Comparison of ENCODE assay signal across 17 cellular contexts in genomic region chr2:71004857-71005256, GRCh38. TPM values are rescaled to one million over a fixed set of nuclear protein-coding genes. Genes with fewer than 3 reads are reported as not detected.
DNase-seq lines count a peak whose midpoint lies in the region; ATAC-seq, FAIRE-seq and TF ChIP-seq lines count a peak whose summit lies in the region.
"Had no signal": no experiment of that assay in that cellular context is flagged by ENCODE, and none has a peak within 500 bp of the region (broad histone marks: within the 10 kb centered on the region; RNA-seq: fewer than 3 reads in every experiment).

No MANE protein-coding gene starts in this region.

- H3K36me3 ChIP-seq in K562 (ENCODE audit: control insufficient read depth, insufficient read depth, low read length): no peaks in the 10 kb centered on the region
- no peaks in the 10 kb centered on the region for H3K36me3 ChIP-seq in spleen
- no peaks in the 10 kb centered on the region for H3K36me3 ChIP-seq in A673 (ENCODE audit: insufficient read depth, low read length, poor library complexity, severe bottlenecking)
- H3K36me3 ChIP-seq: BLaER1 treated with 17β-estradiol and CSF1 and Interleukin-3, amounts not matched to agents 10 nM and 100 nM had no signal

- CTCF ChIA-PET in activated CD4-positive, alpha-beta T cell treated with anti-CD3 and anti-CD28 coated beads for 36 hours (lab: Charles Lee): interaction anchor here (0.8 to 1.6 kb wide), 4 partner anchors 44 to 1790 kb away, joined by 3 to 5 read pairs (median 4); no protein-coding TSS in a partner anchor
- CTCF ChIA-PET in activated CD4-positive, alpha-beta T cell treated with anti-CD3 and anti-CD28 coated beads, Interleukin-2, amount 10 ng/mL, durations not matched to agents 7 days and 5 days (lab: Charles Lee): interaction anchor here (0.5 to 1.2 kb wide), 2 partner anchors 38 to 1451 kb away, joined by 3 to 4 read pairs; no protein-coding TSS in a partner anchor
- CTCF ChIA-PET in K562 (lab: Yijun Ruan, JAX; ENCODE audit: low intra/inter-chr PET ratio) (no interaction called here), A673 (lab: Charles Lee) (no interaction called here)

- no peak for FAIRE-seq in K562 (lab: Jason Lieb, UNC)

- H3K27me3 ChIP-seq in K562 (ENCODE audit: control insufficient read depth in 2 of 2, insufficient read depth in 2 of 2, low read length in 2 of 2) (peaks cover 0 to 9% of the 10 kb centered on the region in 2 experiments; a peak in 3 of 5 replicates), spleen (replicated peaks in 1 of 7) (peaks cover 0 to 5% (median 0%) of the 10 kb centered on the region in 7 donors), A673 (replicated peaks; ENCODE audit: insufficient read depth, low read depth, low read length, poor library complexity) (no peaks in the 10 kb centered on the region)
- H3K27me3 ChIP-seq: BLaER1 treated with 17β-estradiol and CSF1 and Interleukin-3, amounts not matched to agents 10 nM and 100 nM had no signal

- intact Hi-C loops in activated CD4-positive, alpha-beta T cell treated with anti-CD3 and anti-CD28 coated beads for 36 hours (cut with DNase I, micrococcal nuclease): no loop called here
- intact Hi-C loops in K562 (cut with micrococcal nuclease): loop anchor here (10.0 kb wide), 1 partner anchor 150 kb away; no protein-coding TSS in a partner anchor
- intact Hi-C loops in spleen (cut with DNase I; ENCODE audit: low total_unique reads): no loop called here
- intact Hi-C loops in A673 (cut with micrococcal nuclease; ENCODE audit: unreplicated experiment): no loop called here

- ATAC-seq in activated CD4-positive, alpha-beta T cell treated with anti-CD3 and anti-CD28 coated beads for 36 hours: no peak
- ATAC-seq in K562: no peak
- ATAC-seq in stimulated activated naive CD8-positive, alpha-beta T cell treated with anti-CD3 and anti-CD28 coated beads, Interleukin-15, Interleukin-2, amounts not matched to agents 100 U/mL and 50 U/mL, for 24 hours: no peak

- BruUV-seq in K562 (replicated peaks; lab: Mats Ljungman, UMichigan): no TSS peak
- no TSS peak for BruUV-seq in A673 (replicated peaks; lab: Mats Ljungman, UMichigan)

- no peak overlapping the region for H3K27ac Mint-ChIP-seq in activated CD4-positive, alpha-beta T cell treated with anti-CD3 and anti-CD28 coated beads for 36 hours
- H3K27ac Mint-ChIP-seq in activated CD4-positive, alpha-beta T cell treated with anti-CD3 and anti-CD28 coated beads, Interleukin-2, amount 10 ng/mL, durations not matched to agents 7 days and 5 days: no peak overlapping the region

- H2AFZ ChIP-seq in K562 (ENCODE audit: low read depth, low read length): peak overlapping the region; percentile 30; the same call in 1 of the 2 replicates

- no peaks in the 10 kb centered on the region for H3K9me3 Mint-ChIP-seq in activated CD4-positive, alpha-beta T cell treated with anti-CD3 and anti-CD28 coated beads for 36 hours (ENCODE audit: low read depth)
- H3K9me3 Mint-ChIP-seq in activated CD4-positive, alpha-beta T cell treated with anti-CD3 and anti-CD28 coated beads, Interleukin-2, amount 10 ng/mL, durations not matched to agents 7 days and 5 days: no peaks in the 10 kb centered on the region
- H3K9me3 Mint-ChIP-seq: CD4-positive, CD25-positive, alpha-beta regulatory T cell had no signal

- POLR2A ChIA-PET in activated CD4-positive, alpha-beta T cell treated with anti-CD3 and anti-CD28 coated beads for 36 hours (lab: Charles Lee): interaction anchor here (0.6 kb wide), 1 partner anchor 12 kb away, joined by 3 read pairs; no protein-coding TSS in a partner anchor
- POLR2A ChIA-PET in activated CD4-positive, alpha-beta T cell treated with anti-CD3 and anti-CD28 coated beads, Interleukin-2, amount 10 ng/mL, durations not matched to agents 7 days and 5 days (lab: Charles Lee): no interaction called here
- POLR2A ChIA-PET in K562 (lab: Yijun Ruan, JAX) (no interaction called here), A673 (lab: Charles Lee; ENCODE audit: low non-redundant PET) (no interaction called here)

- H3K4me3 Mint-ChIP-seq in activated CD4-positive, alpha-beta T cell treated with anti-CD3 and anti-CD28 coated beads for 36 hours: no peak overlapping the region
- H3K4me3 Mint-ChIP-seq in activated CD4-positive, alpha-beta T cell treated with anti-CD3 and anti-CD28 coated beads, Interleukin-2, amount 10 ng/mL, durations not matched to agents 7 days and 5 days: no peak overlapping the region
- H3K4me3 Mint-ChIP-seq: CD4-positive, CD25-positive, alpha-beta regulatory T cell had no signal

- TF ChIP-seq RAD21 in K562 (CRISPR knock-in tag; conservative IDR thresholded peaks at IDR 0.05 in 1 of 2, IDR thresholded peaks at IDR 0.05 in 1 of 2): no peak

- H3K36me3 Mint-ChIP-seq in activated CD4-positive, alpha-beta T cell treated with anti-CD3 and anti-CD28 coated beads for 36 hours (ENCODE audit: low read depth): no peaks in the 10 kb centered on the region
- no peaks in the 10 kb centered on the region for H3K36me3 Mint-ChIP-seq in activated CD4-positive, alpha-beta T cell treated with anti-CD3 and anti-CD28 coated beads, Interleukin-2, amount 10 ng/mL, durations not matched to agents 7 days and 5 days (ENCODE audit: low read depth)
- H3K36me3 Mint-ChIP-seq: CD4-positive, CD25-positive, alpha-beta regulatory T cell had no signal

- H3K4me3 ChIP-seq in K562 (no peak overlapping the region), spleen (no peak overlapping the region), A673 (ENCODE audit: low read depth, low read length, poor library complexity, severe bottlenecking) (no peak overlapping the region)
- H3K4me3 ChIP-seq: BLaER1 treated with 17β-estradiol and CSF1 and Interleukin-3, amounts not matched to agents 10 nM and 100 nM had no signal

- no peak for TF ChIP-seq EP300 in K562 (IDR thresholded peaks at IDR 0.05; ENCODE audit: low read length)

- H3K9me3 ChIP-seq in K562 (replicated peaks; ENCODE audit: control insufficient read depth, insufficient read depth, low read depth, low read length) (no peaks in the 10 kb centered on the region), spleen (no peaks in the 10 kb centered on the region), A673 (ENCODE audit: low read depth, low read length, poor library complexity, severe bottlenecking) (no peaks in the 10 kb centered on the region)
- H3K9me3 ChIP-seq: BLaER1 treated with 17β-estradiol and CSF1 and Interleukin-3, amounts not matched to agents 10 nM and 100 nM had no signal

- no peaks in the 10 kb centered on the region for H4K20me1 ChIP-seq in K562 (replicated peaks; ENCODE audit: control insufficient read depth, insufficient read depth, low read length)
- H4K20me1 ChIP-seq: BLaER1 treated with 17β-estradiol and CSF1 and Interleukin-3, amounts not matched to agents 10 nM and 100 nM had no signal

- H3K27ac ChIP-seq in K562 (ENCODE audit: extremely low read depth, low read depth, low read length) (no peak overlapping the region), spleen (no peak overlapping the region), A673 (ENCODE audit: low read depth, low read length, poor library complexity, severe bottlenecking) (no peak overlapping the region)
- H3K27ac ChIP-seq: 22Rv1; BLaER1 treated with 17β-estradiol and CSF1 and Interleukin-3, amounts not matched to agents 10 nM and 100 nM had no signal

- peak; percentile 2 for DNase-seq in activated CD4-positive, alpha-beta T cell treated with anti-CD3 and anti-CD28 coated beads for 36 hours
- no peak for DNase-seq in activated CD4-positive, alpha-beta T cell treated with anti-CD3 and anti-CD28 coated beads, Interleukin-2, amount 10 ng/mL, durations not matched to agents 7 days and 5 days
- DNase-seq in ELF-1 (ENCODE audit: low read depth, low spot score) (peak; percentile 0), K562 (ENCODE audit: extremely low read depth in 1 of 4, low spot score in 3 of 4) (peak in 1 of 4 experiments; percentile 2), spleen (peak; percentile 38), A673 (ENCODE audit: low spot score) (no peak), NCI-H1048 (lab: John Stamatoyannopoulos, UW) (no peak)
- DNase-seq in stimulated activated naive CD8-positive, alpha-beta T cell treated with anti-CD3 and anti-CD28 coated beads, Interleukin-15, Interleukin-2, amounts not matched to agents 100 U/mL and 50 U/mL, for 24 hours: no peak
- DNase-seq: CD4-positive, CD25-positive, alpha-beta regulatory T cell; DMS153; DMS79 treated with DMSO at 0.1 percent for 48 hours; EL; GDM1; IMR-90 had no signal

- H3K79me2 ChIP-seq in K562 (ENCODE audit: control insufficient read depth, insufficient read depth, low read length): no peaks in the 10 kb centered on the region

- H3K4me1 ChIP-seq in K562 (replicated peaks in 1 of 2; ENCODE audit: control insufficient read depth in 2 of 2, insufficient read depth in 2 of 2, low read length in 2 of 2): peaks cover 17 to 24% of the 10 kb centered on the region in 2 experiments; a peak in 4 of 5 replicates
- peaks cover 4 to 16% (median 9%) of the 10 kb centered on the region in 6 donors for H3K4me1 ChIP-seq in spleen
- no peaks in the 10 kb centered on the region for H3K4me1 ChIP-seq in A673 (ENCODE audit: insufficient read depth, low read length, poor library complexity, severe bottlenecking)

- 0 out of 2 replicates have a peak overlapping the region, but pooled peaks have one; percentile 27 for H3K4me2 ChIP-seq in K562 (ENCODE audit: insufficient read depth, low read length)
- H3K4me2 ChIP-seq: BLaER1 treated with 17β-estradiol and CSF1 and Interleukin-3, amounts not matched to agents 10 nM and 100 nM had no signal

- TF ChIP-seq CTCF in K562 (IDR thresholded peaks at IDR 0.05 in 2 of 3, conservative IDR thresholded peaks at IDR 0.05 in 1 of 3; ENCODE audit: insufficient read depth in 2 of 3, low read depth in 1 of 3, low read length in 3 of 3): no peak
- no peak for TF ChIP-seq CTCF in spleen (IDR thresholded peaks at IDR 0.05 in 8 of 11, conservative IDR thresholded peaks at IDR 0.05 in 3 of 11)
- no peak for TF ChIP-seq CTCF in A673 (conservative IDR thresholded peaks at IDR 0.05; ENCODE audit: low read depth, low read length)

- H3K4me1 Mint-ChIP-seq in activated CD4-positive, alpha-beta T cell treated with anti-CD3 and anti-CD28 coated beads for 36 hours: peaks cover 11% of the 10 kb centered on the region
- H3K4me1 Mint-ChIP-seq in activated CD4-positive, alpha-beta T cell treated with anti-CD3 and anti-CD28 coated beads, Interleukin-2, amount 10 ng/mL, durations not matched to agents 7 days and 5 days: peaks cover 17% of the 10 kb centered on the region

- in situ Hi-C loops in K562 (cut with MboI): no loop called here

- WGBS in K562 (ENCODE audit: insufficient coverage, low coverage, missing lambda C conversion rate): 42% methylated on average over 6 of the region's 6 CpGs
- 73 to 88% (median 84%) methylated on average over 3 to 6 of the region's 6 CpGs for WGBS in spleen, 5 donors

- H3K9ac ChIP-seq in K562 (ENCODE audit: insufficient read depth in 1 of 2, low read depth in 2 of 2, low read length in 2 of 2): 0 out of 4 replicates have a peak overlapping the region, but pooled peaks of 1 of the 2 experiments have one; percentile 4
- H3K9ac ChIP-seq: BLaER1 treated with 17β-estradiol and CSF1 and Interleukin-3, amounts not matched to agents 10 nM and 100 nM had no signal

- peaks cover 3% of the 10 kb centered on the region for H3K9me1 ChIP-seq in K562 (ENCODE audit: control insufficient read depth, insufficient read depth, low read length)

- H3K27me3 Mint-ChIP-seq in activated CD4-positive, alpha-beta T cell treated with anti-CD3 and anti-CD28 coated beads for 36 hours: peaks cover 2% of the 10 kb centered on the region
- no peaks in the 10 kb centered on the region for H3K27me3 Mint-ChIP-seq in activated CD4-positive, alpha-beta T cell treated with anti-CD3 and anti-CD28 coated beads, Interleukin-2, amount 10 ng/mL, durations not matched to agents 7 days and 5 days
- H3K27me3 Mint-ChIP-seq: CD4-positive, CD25-positive, alpha-beta regulatory T cell had no signal

- no peak for TF ChIP-seq POLR2A in K562 (conservative IDR thresholded peaks at IDR 0.05)
- no peak for TF ChIP-seq POLR2A in spleen (IDR thresholded peaks at IDR 0.05)

RNA-seq across cellular contexts. Expression of gene TEX261, which starts 10.2 kb away (rescaled TPM):
- 10 to 100 TPM; 39.1 to 48.5 TPM for total RNA-seq in activated CD4-positive, alpha-beta T cell treated with anti-CD3 and anti-CD28 coated beads for 36 hours
- 10 to 100 TPM; 58.2 to 69.0 TPM for total RNA-seq in activated CD4-positive, alpha-beta T cell treated with anti-CD3 and anti-CD28 coated beads, Interleukin-2, amount 10 ng/mL, durations not matched to agents 7 days and 5 days
- total RNA-seq in K562 (2011; cell fraction: chromatin; rRNA removed; ENCODE audit: low replicate concordance): 56.1 and 63.4 TPM in 2 replicates
- total RNA-seq in K562 (2011; cell fraction: nucleolus; rRNA removed): 49.9 and 50.0 TPM in 2 replicates
- total RNA-seq in K562 (2011; cell fraction: nucleoplasm; rRNA removed): 70.2 and 95.7 TPM in 2 replicates
- total RNA-seq in K562 (2014; rRNA removed) (18.3 and 29.7 TPM in 2 replicates), K562 (2014; rRNA removed; fragmentation: Illumina TruSeq; extraction: Trizol) (44.2 and 46.1 TPM in 2 replicates), K562 (2015; rRNA removed; fragmentation: Illumina TruSeq; extraction: Trizol) (53.0 and 56.9 TPM in 2 replicates), K562 (2021) (55.3 and 60.4 TPM in 2 replicates), spleen (10 to 100 TPM; 28.6 to 55.7 (median 39.8) TPM), A673 (2021) (52.6 and 60.9 TPM in 2 replicates)
- polyA plus RNA-seq in K562 (2011; rRNA removed) (50.1 and 99.5 TPM in 2 replicates), K562 (2014; fragmentation: Illumina TruSeq; extraction: Trizol) (99.5 and 110 TPM in 2 replicates), K562 (2014; fragmentation: Nextera tagmentation; extraction: Ambion mirVana) (10 to 100 TPM; 11.9 to 16.7 TPM), K562 (2014; rRNA removed) (51.9 and 64.0 TPM in 2 replicates), spleen (10 to 100 TPM in 2 of 3 donors, 1 to 10 TPM in 1; 8.7 to 21.7 (median 12.9) TPM)
- polyA plus RNA-seq in K562 (2011; cell fraction: cytosol; rRNA removed): 71.7 and 115 TPM in 2 replicates
- polyA plus RNA-seq in K562 (2011; cell fraction: nucleus; rRNA removed): 67.7 and 143 TPM in 2 replicates
- 57.6 and 58.8 TPM in 2 replicates for polyA plus RNA-seq in K562 (2012)
- 27.1 and 69.7 TPM in 2 replicates for polyA minus RNA-seq in K562 (2011; rRNA and poly(A)+ RNA removed)
- polyA minus RNA-seq in K562 (2011; cell fraction: cytosol; rRNA and poly(A)+ RNA removed): 20.5 and 38.0 TPM in 2 replicates
- polyA minus RNA-seq in K562 (2011; cell fraction: nucleus; rRNA and poly(A)+ RNA removed): 14.7 and 15.2 TPM in 2 replicates

RNA-seq across cellular contexts. Expression of gene ANKRD53, which starts 26.4 kb away (rescaled TPM):
- total RNA-seq in activated CD4-positive, alpha-beta T cell treated with anti-CD3 and anti-CD28 coated beads for 36 hours: under 1 TPM in 1 of 2 experiments, not detected in 1; 0.14 TPM
- total RNA-seq in activated CD4-positive, alpha-beta T cell treated with anti-CD3 and anti-CD28 coated beads, Interleukin-2, amount 10 ng/mL, durations not matched to agents 7 days and 5 days: under 1 TPM in 1 of 2 experiments, not detected in 1; 0.50 TPM
- not detected in 2 replicates for total RNA-seq in K562 (2011; cell fraction: chromatin; rRNA removed; ENCODE audit: low replicate concordance)
- total RNA-seq in K562 (2011; cell fraction: nucleolus; rRNA removed): 0.17 TPM in 1 of 2 replicates, not detected in the other
- total RNA-seq in K562 (2011; cell fraction: nucleoplasm; rRNA removed): not detected in 2 replicates
- total RNA-seq in K562 (2014; rRNA removed) (0.20 TPM in 1 of 2 replicates, not detected in the other), K562 (2014; rRNA removed; fragmentation: Illumina TruSeq; extraction: Trizol) (not detected in 2 replicates), K562 (2015; rRNA removed; fragmentation: Illumina TruSeq; extraction: Trizol) (not detected in 2 replicates), K562 (2021) (0.18 TPM in 1 of 2 replicates, not detected in the other), spleen (1 to 10 TPM in 3 of 7 donors, under 1 TPM in 2, not detected in 2; 0.39 to 1.7 (median 1.3) TPM), A673 (2021) (0.50 and 0.64 TPM in 2 replicates)
- polyA plus RNA-seq in K562 (2011; rRNA removed) (not detected in 2 replicates), K562 (2014; fragmentation: Illumina TruSeq; extraction: Trizol) (not detected in 2 replicates), K562 (2014; fragmentation: Nextera tagmentation; extraction: Ambion mirVana) (not detected), K562 (2014; rRNA removed) (not detected in 2 replicates), spleen (under 1 TPM; 0.22 to 0.72 (median 0.27) TPM)
- polyA plus RNA-seq in K562 (2011; cell fraction: cytosol; rRNA removed): not detected in 2 replicates
- 0.07 and 0.10 TPM in 2 replicates for polyA plus RNA-seq in K562 (2011; cell fraction: nucleus; rRNA removed)
- not detected in 2 replicates for polyA plus RNA-seq in K562 (2012)
- not detected in 2 replicates for polyA minus RNA-seq in K562 (2011; rRNA and poly(A)+ RNA removed)
- polyA minus RNA-seq in K562 (2011; cell fraction: cytosol; rRNA and poly(A)+ RNA removed): not detected in 2 replicates
- not detected in 2 replicates for polyA minus RNA-seq in K562 (2011; cell fraction: nucleus; rRNA and poly(A)+ RNA removed)
- total RNA-seq: H4 had no signal

Comparison
In these comparisons a context has a peak if more than half of its experiments do, and no peak if none do; other contexts are left out.
1. DNase-seq: peak in activated CD4-positive, alpha-beta T cell treated with anti-CD3 and anti-CD28 coated beads for 36 hours (single experiment), ELF-1 (single experiment) and spleen (single experiment); none in activated CD4-positive, alpha-beta T cell treated with anti-CD3 and anti-CD28 coated beads, Interleukin-2, amount 10 ng/mL, durations not matched to agents 7 days and 5 days (single experiment), stimulated activated naive CD8-positive, alpha-beta T cell treated with anti-CD3 and anti-CD28 coated beads, Interleukin-15, Interleukin-2, amounts not matched to agents 100 U/mL and 50 U/mL, for 24 hours (single experiment), A673 (single experiment) and NCI-H1048 (single experiment).
2. CTCF ChIA-PET loops: an anchor here in activated CD4-positive, alpha-beta T cell treated with anti-CD3 and anti-CD28 coated beads for 36 hours (0.8 to 1.6 kb wide) and activated CD4-positive, alpha-beta T cell treated with anti-CD3 and anti-CD28 coated beads, Interleukin-2, amount 10 ng/mL, durations not matched to agents 7 days and 5 days (0.5 to 1.2 kb wide); none called in K562 and A673.